In the genomic region with DNA sequence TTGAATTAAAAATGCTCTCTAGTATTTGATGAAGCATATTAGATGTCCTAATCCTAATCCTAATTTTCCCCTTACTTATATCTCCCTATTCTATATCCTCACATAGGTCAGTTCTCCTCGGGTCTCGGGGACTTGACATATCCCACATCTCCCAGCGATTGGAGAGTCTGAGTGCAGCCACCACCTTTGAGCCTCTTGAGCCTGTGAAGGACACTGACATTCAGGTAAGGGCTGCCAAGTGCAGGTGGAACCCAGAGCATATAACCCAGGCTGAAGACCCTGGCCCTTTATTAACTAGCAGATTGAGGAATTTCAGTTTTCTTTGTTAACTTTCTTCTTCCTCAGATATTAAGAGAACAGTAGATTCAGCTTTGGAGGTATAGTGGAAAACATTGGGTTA, we compare ENCODE assay signal across 19 cellular contexts. TPM values are rescaled to one million over a fixed set of nuclear protein-coding genes. Genes with fewer than 3 reads are reported as not detected.
DNase-seq lines count a peak whose midpoint lies in the region; ATAC-seq, FAIRE-seq and TF ChIP-seq lines count a peak whose summit lies in the region.
"Had no signal": no experiment of that assay in that cellular context is flagged by ENCODE, and none has a peak within 500 bp of the region (broad histone marks: within the 10 kb centered on the region; RNA-seq: fewer than 3 reads in every experiment).

No MANE protein-coding gene starts in this region.

- no peak for FAIRE-seq in frontal cortex (lab: Jason Lieb, UNC)
- FAIRE-seq: A549, D721Med, GM12878, H1 had no signal

- DNase-seq in DMS79 treated with DMSO at 0.1 percent for 48 hours (lab: John Stamatoyannopoulos, UW) (peak; percentile 22), DMS79 (lab: John Stamatoyannopoulos, UW) (no peak), stomach (no peak), T-helper 17 cell (no peak), frontal cortex (ENCODE audit: low spot score in 2 of 2) (no peak)
- DNase-seq in activated naive CD8-positive, alpha-beta T cell treated with anti-CD3 and anti-CD28 coated beads for 36 hours, result no peak
- DNase-seq: AML-193; Caco-2; CD4-positive, alpha-beta T cell; DND-41; EL; H9 had no signal

- peaks cover 37% of the 10 kb centered on the region for H3K36me3 Mint-ChIP-seq in activated naive CD8-positive, alpha-beta T cell treated with anti-CD3 and anti-CD28 coated beads for 36 hours
- H3K36me3 Mint-ChIP-seq in T-helper 17 cell (ENCODE audit: low read depth), result peaks cover 3% of the 10 kb centered on the region

- H3K27ac ChIP-seq in gastroesophageal sphincter (peak overlapping the region in 3 of 4 donors; percentile 1 to 21 (median 7)), stomach (peak overlapping the region in 4 of 5 donors; percentile 30 to 81 (median 66))
- H3K27ac ChIP-seq: 22Rv1, A549, C4-2B had no signal

- no peaks in the 10 kb centered on the region for H3K9me3 ChIP-seq in gastroesophageal sphincter
- peaks cover 0 to 9% (median 4%) of the 10 kb centered on the region in 4 donors for H3K9me3 ChIP-seq in stomach
- H3K9me3 ChIP-seq in T-helper 17 cell (ENCODE audit: control insufficient read depth, low read length, poor library complexity, severe bottlenecking), result no peaks in the 10 kb centered on the region

- TF ChIP-seq EP300 in gastroesophageal sphincter (IDR thresholded peaks at IDR 0.05) (no peak), stomach (IDR thresholded peaks at IDR 0.05) (no peak)

- H3K36me3 ChIP-seq in gastroesophageal sphincter (peaks cover 0 to 13% of the 10 kb centered on the region in 2 donors), stomach (peaks cover 2 to 25% (median 19%) of the 10 kb centered on the region in 4 donors)

- H3K4me1 ChIP-seq in gastroesophageal sphincter, result peaks cover 0 to 15% (median 0%) of the 10 kb centered on the region in 3 donors
- H3K4me1 ChIP-seq in stomach, result peaks cover 0 to 36% (median 5%) of the 10 kb centered on the region in 4 donors
- H3K4me1 ChIP-seq: A549, Caco-2 had no signal

- intact Hi-C loops in stomach (cut with DNase I; ENCODE audit: low total_unique reads), result no loop called here

- no peak for ATAC-seq in gastroesophageal sphincter
- no peak for ATAC-seq in T-helper 17 cell
- ATAC-seq: A549, GM12878 had no signal

- no peak overlapping the region for H3K27ac Mint-ChIP-seq in activated naive CD8-positive, alpha-beta T cell treated with anti-CD3 and anti-CD28 coated beads for 36 hours
- no peak overlapping the region for H3K27ac Mint-ChIP-seq in T-helper 17 cell
- H3K27ac Mint-ChIP-seq: CD4-positive, alpha-beta T cell; H9 had no signal

- no peaks in the 10 kb centered on the region for H3K27me3 Mint-ChIP-seq in activated naive CD8-positive, alpha-beta T cell treated with anti-CD3 and anti-CD28 coated beads for 36 hours
- no peaks in the 10 kb centered on the region for H3K27me3 Mint-ChIP-seq in T-helper 17 cell
- H3K27me3 Mint-ChIP-seq: CD4-positive, alpha-beta T cell had no signal

- TF ChIP-seq CTCF in gastroesophageal sphincter (IDR thresholded peaks at IDR 0.05), result no peak
- TF ChIP-seq CTCF in stomach (IDR thresholded peaks at IDR 0.05), result no peak

- WGBS in gastroesophageal sphincter (ENCODE audit: low coverage in 1 of 2), 2 donors, result 71 to 86% methylated on average over 3 of the region's 3 CpGs
- WGBS in stomach, 5 donors, result 80 to 91% (median 88%) methylated on average over 3 of the region's 3 CpGs

- no peak overlapping the region for H3K4me3 Mint-ChIP-seq in activated naive CD8-positive, alpha-beta T cell treated with anti-CD3 and anti-CD28 coated beads for 36 hours
- no peak overlapping the region for H3K4me3 Mint-ChIP-seq in T-helper 17 cell
- H3K4me3 Mint-ChIP-seq: CD4-positive, alpha-beta T cell; H9 had no signal

- H3K4me1 Mint-ChIP-seq in activated naive CD8-positive, alpha-beta T cell treated with anti-CD3 and anti-CD28 coated beads for 36 hours, result peaks cover 10% of the 10 kb centered on the region
- H3K4me1 Mint-ChIP-seq in T-helper 17 cell, result peaks cover 5% of the 10 kb centered on the region
- H3K4me1 Mint-ChIP-seq: H9 had no signal

- TF ChIP-seq POLR2A in gastroesophageal sphincter (IDR thresholded peaks at IDR 0.05) (no peak), stomach (IDR thresholded peaks at IDR 0.05) (no peak)

- H3K9me3 Mint-ChIP-seq in activated naive CD8-positive, alpha-beta T cell treated with anti-CD3 and anti-CD28 coated beads for 36 hours, result peaks cover 5% of the 10 kb centered on the region

- H3K4me3 ChIP-seq in gastroesophageal sphincter, result no peak overlapping the region
- H3K4me3 ChIP-seq in stomach, result no peak overlapping the region
- H3K4me3 ChIP-seq: A549, GM12878 had no signal

- H3K27me3 ChIP-seq in gastroesophageal sphincter, result no peaks in the 10 kb centered on the region
- H3K27me3 ChIP-seq in stomach, result no peaks in the 10 kb centered on the region

RNA-seq across cellular contexts. Expression of gene NUP93, which starts 28.5 kb away (rescaled TPM):
- 10 to 100 TPM; 37.6 to 39.3 (median 38.9) TPM for total RNA-seq in gastroesophageal sphincter
- total RNA-seq in stomach, result 100 to 1,000 TPM in 1 of 5 donors, 10 to 100 TPM in 4; 43.2 to 184 (median 87.5) TPM
- 10 to 100 TPM; 26.7 to 46.6 (median 27.4) TPM for polyA plus RNA-seq in stomach
- 100 to 1,000 TPM; 153 to 172 TPM for total RNA-seq in activated naive CD8-positive, alpha-beta T cell treated with anti-CD3 and anti-CD28 coated beads for 36 hours
- total RNA-seq in T-helper 17 cell, result 10 to 100 TPM; 59.0 to 59.1 TPM
- 219 TPM for total RNA-seq in frontal cortex
